ENCODE assay signal across 24 cellular contexts in genomic region chr12:44488180-44488579, GRCh38.
"Had no signal": no experiment of that assay in that cellular context is flagged by ENCODE, and none has a peak within 500 bp of the region (broad histone marks: within the 10 kb centered on the region; RNA-seq: fewer than 3 reads in every experiment).

No MANE protein-coding gene starts in this region.

- H3K27ac ChIP-seq: colonic mucosa, coronary artery, dorsolateral prefrontal cortex, epithelial cell of prostate, esophagus muscularis mucosa, esophagus squamous epithelium, foreskin keratinocyte, gastrocnemius medialis, gastroesophageal sphincter, heart left ventricle, heart right ventricle had no signal

- ATAC-seq: effector memory CD8-positive, alpha-beta T cell; esophagus mucosa; foreskin keratinocyte; gastrocnemius medialis; gastroesophageal sphincter; heart left ventricle; heart right ventricle had no signal

- H3K27me3 ChIP-seq: colonic mucosa, dorsolateral prefrontal cortex, esophagus muscularis mucosa, esophagus squamous epithelium, foreskin keratinocyte, gastrocnemius medialis, gastroesophageal sphincter, heart right ventricle had no signal

- H3K4me1 ChIP-seq: colonic mucosa, esophagus muscularis mucosa, esophagus squamous epithelium, foreskin keratinocyte, gastrocnemius medialis, gastroesophageal sphincter, heart left ventricle, heart right ventricle had no signal

- H3K4me3 ChIP-seq: colonic mucosa, coronary artery, dorsolateral prefrontal cortex, esophagus muscularis mucosa, esophagus squamous epithelium, gastrocnemius medialis, gastroesophageal sphincter, heart left ventricle, heart right ventricle had no signal

- H3K36me3 ChIP-seq: colonic mucosa, esophagus muscularis mucosa, esophagus squamous epithelium, gastrocnemius medialis, gastroesophageal sphincter, heart left ventricle, heart right ventricle had no signal

- H3K9me3 ChIP-seq: colonic mucosa, esophagus muscularis mucosa, esophagus squamous epithelium, gastrocnemius medialis had no signal

- DNase-seq: colonic mucosa; cortex of kidney; dermis blood vessel endothelial cell; dorsolateral prefrontal cortex; effector CD4-positive, alpha-beta T cell; effector CD8-positive, alpha-beta T cell; effector memory CD4-positive, alpha-beta T cell; effector memory CD8-positive, alpha-beta T cell; endodermal cell; erythroblast; esophagus squamous epithelium; foreskin fibroblast; foreskin keratinocyte; foreskin melanocyte; gastrocnemius medialis; glutamatergic neuron; head of caudate nucleus; heart left ventricle; heart right ventricle had no signal
